17 cellular contexts compared by ENCODE assay signal in genomic region chr10:24518411-24518810, GRCh38.
A peak's percentile ranks its signal among the peaks of the same experiment; 100 is the strongest.
DNase-seq lines count a peak whose midpoint lies in the region; ATAC-seq and TF ChIP-seq lines count a peak whose summit lies in the region.
"Had no signal": no experiment of that assay in that cellular context is flagged by ENCODE, and none has a peak within 500 bp of the region (broad histone marks: within the 10 kb centered on the region; RNA-seq: fewer than 3 reads in every experiment).

No MANE protein-coding gene starts in this region.

- 72% methylated on average over 7 of the region's 7 CpGs for WGBS in right cardiac atrium
- no CpG with 5 or more reads among the region's 7 CpGs for WGBS in neuronal stem cell (ENCODE audit: extremely low coverage in 2 of 2, insufficient read length in 2 of 2, insufficient replicate concordance in 1 of 2), 2 donors
- WGBS in aorta, 2 donors = 70 to 75% methylated on average over 7 of the region's 7 CpGs

- H3K4me1 ChIP-seq in right cardiac atrium (ENCODE audit: control insufficient read depth, insufficient read depth, low read length) (peaks cover 1% of the 10 kb centered on the region), neuronal stem cell (ENCODE audit: control insufficient read depth in 2 of 2, insufficient read depth in 1 of 2, low read depth in 1 of 2, low read length in 2 of 2) (peaks cover 3 to 6% of the 10 kb centered on the region in 2 donors), upper lobe of right lung (no peaks in the 10 kb centered on the region), aorta (ENCODE audit: control insufficient read depth in 1 of 2, insufficient read depth in 2 of 2, low read length in 2 of 2) (peaks cover 0 to 3% of the 10 kb centered on the region in 2 donors)
- H3K4me1 ChIP-seq: SJSA1 had no signal

- H3K9ac ChIP-seq in neuronal stem cell (ENCODE audit: low read depth, low read length, poor library complexity) = no peak overlapping the region

- no peak overlapping the region for H3K18ac ChIP-seq in neuronal stem cell (ENCODE audit: low read length)

- H2BK15ac ChIP-seq in neuronal stem cell (ENCODE audit: low read length) = no peak overlapping the region

- H3K9me3 ChIP-seq in right cardiac atrium (ENCODE audit: control insufficient read depth, low read length) = no peaks in the 10 kb centered on the region
- no peaks in the 10 kb centered on the region for H3K9me3 ChIP-seq in neuronal stem cell (replicated peaks in 1 of 2; ENCODE audit: control insufficient read depth in 2 of 2, insufficient read depth in 1 of 2, low read depth in 1 of 2, low read length in 2 of 2)
- no peaks in the 10 kb centered on the region for H3K9me3 ChIP-seq in upper lobe of right lung
- no peaks in the 10 kb centered on the region for H3K9me3 ChIP-seq in aorta (ENCODE audit: control insufficient read depth, low read length)
- H3K9me3 ChIP-seq: SJSA1, tibial artery had no signal

- H3K27ac ChIP-seq in right cardiac atrium (ENCODE audit: low read length) = no peak overlapping the region
- H3K27ac ChIP-seq in neuronal stem cell (replicated peaks; ENCODE audit: low read length) = no peak overlapping the region
- H3K27ac ChIP-seq in upper lobe of right lung = no peak overlapping the region
- no peak overlapping the region for H3K27ac ChIP-seq in aorta (ENCODE audit: low read depth in 1 of 2, low read length in 2 of 2)
- H3K27ac ChIP-seq: brain microvascular endothelial cell, SJSA1, skin epidermis, tibial artery had no signal

- H3K36me3 ChIP-seq in neuronal stem cell (replicated peaks in 1 of 2; ENCODE audit: control insufficient read depth in 2 of 2, insufficient read depth in 2 of 2, low read length in 2 of 2) (no peaks in the 10 kb centered on the region), upper lobe of right lung (no peaks in the 10 kb centered on the region), aorta (ENCODE audit: control insufficient read depth in 1 of 2, insufficient read depth in 2 of 2, low read length in 1 of 2) (peaks cover 0 to 2% of the 10 kb centered on the region in 2 donors)
- H3K36me3 ChIP-seq: SJSA1 had no signal

- H2BK12ac ChIP-seq in neuronal stem cell (ENCODE audit: low read length) = no peak overlapping the region

- no peak overlapping the region for H3K23ac ChIP-seq in neuronal stem cell (ENCODE audit: low read depth, low read length, poor library complexity)

- H2BK120ac ChIP-seq in neuronal stem cell (ENCODE audit: low read depth, low read length) = no peak overlapping the region

- H2AFZ ChIP-seq in neuronal stem cell (ENCODE audit: low read length) = peak overlapping the region; percentile 69

- peak; percentile 11 for ATAC-seq in Right ventricle myocardium superior (ENCODE audit: poor library complexity)
- ATAC-seq in right cardiac atrium = no peak
- ATAC-seq in upper lobe of right lung = peak; percentile 53
- no peak for ATAC-seq in aorta (ENCODE audit: low FRiP score)
- ATAC-seq: stimulated activated memory B cell treated with anti-CD40 and anti-IgM and Interleukin-4, amounts not matched to agents 10 μg/mL and 1 μg/mL and 100 μg/mL, for 72 hours had no signal

- no peak overlapping the region for H3K4me3 ChIP-seq in right cardiac atrium (ENCODE audit: low read length)
- no peak overlapping the region for H3K4me3 ChIP-seq in neuronal stem cell (ENCODE audit: low read length in 2 of 2)
- H3K4me3 ChIP-seq in upper lobe of right lung = no peak overlapping the region
- no peak overlapping the region for H3K4me3 ChIP-seq in aorta (ENCODE audit: low read length in 2 of 2)
- H3K4me3 ChIP-seq: SJSA1, skin epidermis, tibial artery had no signal

- TF ChIP-seq CTCF in upper lobe of right lung (IDR thresholded peaks at IDR 0.05) = no peak

- no peak overlapping the region for H2BK5ac ChIP-seq in neuronal stem cell (ENCODE audit: low read length)

- no peak overlapping the region for H2AK5ac ChIP-seq in neuronal stem cell (ENCODE audit: low read depth, low read length)

- H3K4ac ChIP-seq in neuronal stem cell (ENCODE audit: low read length) = no peak overlapping the region

- no peaks in the 10 kb centered on the region for H3K27me3 ChIP-seq in right cardiac atrium (ENCODE audit: control insufficient read depth, insufficient read depth)
- no peaks in the 10 kb centered on the region for H3K27me3 ChIP-seq in neuronal stem cell (ENCODE audit: control insufficient read depth in 3 of 3, insufficient read depth in 3 of 3, low read depth in 1 of 3, low read length in 3 of 3)
- no peaks in the 10 kb centered on the region for H3K27me3 ChIP-seq in upper lobe of right lung
- H3K27me3 ChIP-seq in aorta (ENCODE audit: control insufficient read depth in 1 of 2, insufficient read depth in 2 of 2, low read length in 1 of 2) = no peaks in the 10 kb centered on the region
- H3K27me3 ChIP-seq: brain microvascular endothelial cell, SJSA1, tibial artery had no signal

- DNase-seq in Right ventricle myocardium superior (no peak), right cardiac atrium (no peak), inferior parietal cortex (ENCODE audit: extremely low spot score) (peak; percentile 19), neuronal stem cell (ENCODE audit: low spot score) (no peak), upper lobe of right lung (no peak), midbrain (lab: John Stamatoyannopoulos, UW) (no peak), T-helper 2 cell (no peak), aorta (no peak)
- DNase-seq: activated effector memory CD4-positive, alpha-beta T cell treated with Interleukin-2 at 50 U/mL for 16 hours; GF-D8; MM.1S; NCI-H524 treated with DMSO at 0.1 percent for 48 hours had no signal

- intact Hi-C loops in Right ventricle myocardium superior (cut with DNase I) = loop anchor here (5.0 to 10.0 kb wide), 2 partner anchors 324 to 521 kb away; no protein-coding TSS in a partner anchor
- intact Hi-C loops in right cardiac atrium (cut with DNase I) = loop anchor here in 3 of 4 donors (5.0 to 10.0 kb wide), 3 partner anchors 314 to 526 kb away; partner anchors contain the start of gene KIAA1217 (in 1 of the 3)
- intact Hi-C loops in upper lobe of right lung (cut with DNase I) = no loop called here
- intact Hi-C loops in aorta (cut with DNase I) = loop anchor here (2.0 to 10.0 kb wide), 3 partner anchors 154 to 524 kb away; no protein-coding TSS in a partner anchor

- no peak overlapping the region for H3K14ac ChIP-seq in neuronal stem cell (ENCODE audit: low read length)

- no peak overlapping the region for H4K91ac ChIP-seq in neuronal stem cell (ENCODE audit: low read depth, low read length, poor library complexity)

- H3K79me1 ChIP-seq in neuronal stem cell (ENCODE audit: low read depth, low read length) = peaks cover 2% of the 10 kb centered on the region

- no peak overlapping the region for H4K8ac ChIP-seq in neuronal stem cell (ENCODE audit: low read depth, low read length)

- no peak overlapping the region for H3K4me2 ChIP-seq in neuronal stem cell (ENCODE audit: insufficient read depth, low read length, poor library complexity, severe bottlenecking)

Comparison
In these comparisons a context has a peak if more than half of its experiments do, and no peak if none do; other contexts are left out.
1. ATAC-seq: peak in Right ventricle myocardium superior (single experiment) and upper lobe of right lung (single experiment); none in right cardiac atrium (0 of 2) and aorta (single experiment).